In the genomic region with DNA sequence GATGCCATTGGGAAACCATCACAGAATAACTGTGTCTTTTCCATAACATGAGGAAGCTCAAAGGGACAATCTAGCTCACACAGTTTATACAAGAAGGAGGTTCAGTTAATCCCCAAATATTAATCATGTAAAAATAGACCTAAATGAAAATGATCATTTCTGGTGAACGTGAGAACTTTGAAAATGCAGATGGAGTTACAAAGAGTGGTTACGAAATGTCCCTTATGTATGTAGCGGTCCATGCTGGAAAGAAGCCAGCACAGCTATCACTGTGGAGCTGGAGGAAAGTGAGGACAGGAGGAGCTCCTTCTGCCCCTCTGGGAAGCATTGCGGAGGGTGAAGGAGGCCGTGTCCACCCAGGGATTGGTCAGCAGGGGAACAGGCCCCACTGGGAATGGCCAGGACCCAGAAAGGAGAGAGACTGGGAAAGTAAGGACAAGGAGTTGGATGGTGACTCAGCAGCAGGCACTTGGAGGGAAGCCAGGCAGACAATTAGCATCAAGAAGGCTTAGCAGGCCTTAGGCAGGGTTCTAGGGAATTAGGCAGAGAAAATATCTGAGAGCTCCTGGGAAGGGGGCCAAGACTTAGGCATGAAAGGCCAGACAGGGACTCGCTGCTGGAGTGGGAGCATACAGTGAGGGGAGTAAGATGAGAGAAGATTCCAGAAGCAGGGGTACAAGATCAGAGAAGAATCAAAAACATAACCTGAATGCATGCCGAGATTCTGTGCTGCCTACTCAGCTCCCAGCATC, we compare ENCODE assay signal across 8 cellular contexts.
A peak's percentile ranks its signal among the peaks of the same experiment; 100 is the strongest.
DNase-seq lines count a peak whose midpoint lies in the region; ATAC-seq and TF ChIP-seq lines count a peak whose summit lies in the region.

No MANE protein-coding gene starts in this region.

- H3K27me3 ChIP-seq in H9 (ENCODE audit: insufficient read depth, low read length) (no peaks in the 10 kb centered on the region), NT2/D1 (ENCODE audit: insufficient read depth, insufficient read length) (no peaks in the 10 kb centered on the region)

- DNase-seq in H9 = peak; percentile 38
- DNase-seq in NT2/D1 (ENCODE audit: low read depth, low spot score) = peak; percentile 63
- peak; percentile 85 for DNase-seq in myocyte (ENCODE audit: low read depth)
- no peak for DNase-seq in germinal center (ENCODE audit: low spot score)
- no peak for DNase-seq in NOMO-1 (lab: John Stamatoyannopoulos, UW; ENCODE audit: unreplicated experiment in 2 of 2)
- no peak for DNase-seq in COLO668 (lab: John Stamatoyannopoulos, UW; ENCODE audit: unreplicated experiment)

- no peak overlapping the region for H3K14ac ChIP-seq in H9 (ENCODE audit: insufficient read depth, low read length)

- no peak overlapping the region for H3K4me3 Mint-ChIP-seq in H9

- H4K20me1 ChIP-seq in H9 (ENCODE audit: control insufficient read depth, insufficient read depth, insufficient read length) = no peaks in the 10 kb centered on the region

- peak; percentile 64 for ATAC-seq in esophagus mucosa
- ATAC-seq in GM21717 (IDR thresholded peaks at IDR 0.05; ENCODE audit: unreplicated experiment) = no peak

- H3K36me3 ChIP-seq in NT2/D1 (ENCODE audit: insufficient read depth, insufficient read length, low read length) = no peaks in the 10 kb centered on the region

- H2BK15ac ChIP-seq in H9 (ENCODE audit: low read depth, low read length) = no peak overlapping the region

- no peak overlapping the region for H3K56ac ChIP-seq in H9 (ENCODE audit: insufficient read length, low read depth, low read length)

- H2BK120ac ChIP-seq in H9 (ENCODE audit: low read depth, low read length, poor library complexity, severe bottlenecking) = no peak overlapping the region

- H2BK12ac ChIP-seq in H9 (ENCODE audit: insufficient read length, low read depth, low read length) = no peak overlapping the region

- no peak overlapping the region for H3T11ph ChIP-seq in H9 (ENCODE audit: low read length)

- no peak for TF ChIP-seq CTCF in H9 (conservative IDR thresholded peaks at IDR 0.05)

- no peak overlapping the region for H3K4ac ChIP-seq in H9 (ENCODE audit: low read depth, low read length)

- H3K4me2 ChIP-seq in H9 (ENCODE audit: insufficient read depth, insufficient read length, low read length) = no peak overlapping the region

- no CpG with 5 or more reads among the region's 7 CpGs for WGBS in H9 (ENCODE audit: extremely low coverage, insufficient read length, low lambda C conversion rate)

- no peaks in the 10 kb centered on the region for H3K23me2 ChIP-seq in H9 (ENCODE audit: insufficient read length, low read depth, low read length, poor library complexity, severe bottlenecking)

- H4K91ac ChIP-seq in H9 (ENCODE audit: insufficient read length, low read depth, low read length) = no peak overlapping the region

- H3K4me1 Mint-ChIP-seq in H9 = peaks cover 17 to 27% of the 10 kb centered on the region in 2 experiments

- H3K27ac Mint-ChIP-seq in H9 = peak overlapping the region in 1 of 3 experiments; percentile 78; a peak in 1 of 7 replicates

- H3K79me2 ChIP-seq in H9 (ENCODE audit: insufficient read depth, low read length) = no peaks in the 10 kb centered on the region

- H3K23ac ChIP-seq in H9 (ENCODE audit: insufficient read length, low read depth, low read length) = no peak overlapping the region

- no peaks in the 10 kb centered on the region for H3K79me1 ChIP-seq in H9 (ENCODE audit: insufficient read depth, low read depth, low read length, poor library complexity, severe bottlenecking)

- no peaks in the 10 kb centered on the region for H3K36me3 Mint-ChIP-seq in H9 (ENCODE audit: insufficient read depth in 1 of 3, low read depth in 3 of 3)

- no peak overlapping the region for H3K4me3 ChIP-seq in NT2/D1 (ENCODE audit: insufficient read length, low read depth)

- 0 out of 2 replicates have a peak, but pooled peaks cover 1% of the 10 kb centered on the region for H3K27me3 Mint-ChIP-seq in H9 (ENCODE audit: low read depth)

- no peak overlapping the region for H3K27ac ChIP-seq in H9 (ENCODE audit: insufficient read length, low read depth, low read length)

- no peak overlapping the region for H4K8ac ChIP-seq in H9 (replicated peaks; ENCODE audit: insufficient read length, low read depth, low read length)

- H3K4me1 ChIP-seq in H9 (ENCODE audit: insufficient read depth, low read length) (no peaks in the 10 kb centered on the region), NT2/D1 (ENCODE audit: insufficient read depth, insufficient read length) (peaks cover 4% of the 10 kb centered on the region)

- H2AK5ac ChIP-seq in H9 (ENCODE audit: insufficient read length, low read length) = no peak overlapping the region

- H2BK20ac ChIP-seq in H9 (ENCODE audit: low read depth, low read length, poor library complexity, severe bottlenecking) = no peak overlapping the region

- H3K9ac ChIP-seq in H9 (ENCODE audit: extremely low read depth, insufficient read length, low read length) = no peak overlapping the region
- H3K9ac ChIP-seq in NT2/D1 (ENCODE audit: insufficient read length, low read depth) = no peak overlapping the region

- no peak overlapping the region for H2AFZ ChIP-seq in H9 (ENCODE audit: low read length)

- H3K9me3 Mint-ChIP-seq in H9 = no peaks in the 10 kb centered on the region

- H4K5ac ChIP-seq in H9 (ENCODE audit: insufficient read length, low read depth, low read length) = no peak overlapping the region

- no peak overlapping the region for H2BK5ac ChIP-seq in H9 (ENCODE audit: insufficient read length, low read length)

- no peaks in the 10 kb centered on the region for H3K9me3 ChIP-seq in H9 (ENCODE audit: control insufficient read depth, low read depth, low read length)
- H3K9me3 ChIP-seq in NT2/D1 (ENCODE audit: insufficient read depth, low read length) = no peaks in the 10 kb centered on the region

- no peak overlapping the region for H3K18ac ChIP-seq in H9 (ENCODE audit: insufficient read length, low read depth, low read length)

Comparison
In these comparisons a context has a peak if more than half of its experiments do, and no peak if none do; other contexts are left out.
1. DNase-seq: peak in H9 (single experiment), NT2/D1 (single experiment) and myocyte (single experiment); none in germinal center (single experiment), NOMO-1 (0 of 2) and COLO668 (single experiment).